In genomic region chr2:8138525-8138922, GRCh38 we compare ENCODE assay signal across 30 cellular contexts.
DNase-seq lines count a peak whose midpoint lies in the region; TF ChIP-seq lines count a peak whose summit lies in the region.
"Had no signal": no experiment of that assay in that cellular context is flagged by ENCODE, and none has a peak within 500 bp of the region (broad histone marks: within the 10 kb centered on the region; RNA-seq: fewer than 3 reads in every experiment).

No MANE protein-coding gene starts in this region.

- H4K20me1 ChIP-seq in GM23248 (ENCODE audit: insufficient read depth) = no peaks in the 10 kb centered on the region

- intact Hi-C loops in dendritic cell treated with granulocyte-macrophage colony-stimulating factor and Interleukin-4, amounts not matched to agents 40 ng/mL and 50 ng/mL, for 4 days (cut with micrococcal nuclease) = no loop called here

- peaks cover 43% of the 10 kb centered on the region for H3K4me1 Mint-ChIP-seq in dendritic cell treated with granulocyte-macrophage colony-stimulating factor and Interleukin-4, amounts not matched to agents 40 ng/mL and 50 ng/mL, for 4 days (ENCODE audit: low read depth)
- H3K4me1 Mint-ChIP-seq: stimulated activated memory B cell treated with anti-CD40 and anti-IgM and Interleukin-4, amounts not matched to agents 10 μg/mL and 1 μg/mL and 100 μg/mL, for 72 hours had no signal

- no peaks in the 10 kb centered on the region for H3K9me3 Mint-ChIP-seq in dendritic cell treated with granulocyte-macrophage colony-stimulating factor and Interleukin-4, amounts not matched to agents 40 ng/mL and 50 ng/mL, for 4 days
- H3K9me3 Mint-ChIP-seq: CD8-positive, alpha-beta memory T cell had no signal

- H3K4me2 ChIP-seq in GM23248 (ENCODE audit: unreplicated experiment) = peak overlapping the region; percentile 31

- H3K9me3 ChIP-seq in GM23248 (ENCODE audit: low read depth) (no peaks in the 10 kb centered on the region), liver (ENCODE audit: control insufficient read depth in 4 of 4, low read length in 3 of 4) (no peaks in the 10 kb centered on the region), skeletal muscle tissue (ENCODE audit: control insufficient read depth in 3 of 3, low read length in 3 of 3) (no peaks in the 10 kb centered on the region)
- H3K9me3 ChIP-seq: colonic mucosa, neutrophil, SJSA1 had no signal

- no peak for TF ChIP-seq RAD21 in liver (IDR thresholded peaks at IDR 0.05)

- H3K27ac ChIP-seq in GM23248 = peak overlapping the region; percentile 86
- H3K27ac ChIP-seq in liver (ENCODE audit: low read depth in 1 of 2, low read length in 2 of 2) = peak overlapping the region; percentile 99 to 100
- H3K27ac ChIP-seq in skeletal muscle tissue (ENCODE audit: low read depth, low read length) = peak overlapping the region; percentile 54
- H3K27ac ChIP-seq: colonic mucosa, epithelial cell of prostate, foreskin keratinocyte, neutrophil, SJSA1, VCaP had no signal

- H3K27ac Mint-ChIP-seq in dendritic cell treated with granulocyte-macrophage colony-stimulating factor and Interleukin-4, amounts not matched to agents 40 ng/mL and 50 ng/mL, for 4 days = peak overlapping the region; percentile 53
- H3K27ac Mint-ChIP-seq: activated naive CD4-positive, alpha-beta T cell treated with anti-CD3 and anti-CD28 coated beads, Interleukin-2, amount 50 U/mL, for 72 hours; activated T-helper 2 cell treated with anti-CD3 and anti-CD28 coated beads, Interferon-gamma antibody, Interleukin-2, Interleukin-4, amounts not matched to agents 10 μg/mL and 5 μg/mL and 100 μg/mL, durations not matched to agents 14 hours and 24 hours and 36 hours; CD8-positive, alpha-beta memory T cell; stimulated activated memory B cell treated with anti-CD40 and anti-IgM and Interleukin-4, amounts not matched to agents 10 μg/mL and 1 μg/mL and 100 μg/mL, for 72 hours had no signal

- H3K9me2 ChIP-seq in GM23248 (ENCODE audit: insufficient read depth) = no peaks in the 10 kb centered on the region

- H3K4me1 ChIP-seq in GM23248 (ENCODE audit: insufficient read depth) (peaks cover 27% of the 10 kb centered on the region), liver (ENCODE audit: control insufficient read depth in 4 of 4, insufficient read depth in 4 of 4, low read length in 3 of 4) (peaks cover 2 to 20% (median 5%) of the 10 kb centered on the region in 4 donors), skeletal muscle tissue (ENCODE audit: control insufficient read depth in 3 of 3, insufficient read depth in 3 of 3, low read length in 3 of 3) (no peaks in the 10 kb centered on the region)
- H3K4me1 ChIP-seq: foreskin keratinocyte, SJSA1 had no signal

- TF ChIP-seq CTCF in liver (IDR thresholded peaks at IDR 0.05; ENCODE audit: low read depth, low read length, missing input control) (no peak), GM13977 (IDR thresholded peaks at IDR 0.05; ENCODE audit: extremely low read depth, insufficient read depth, missing control alignments) (no peak)

- peaks cover 28% of the 10 kb centered on the region for H3F3A ChIP-seq in GM23248 (ENCODE audit: insufficient read depth)

- H3K36me3 Mint-ChIP-seq in dendritic cell treated with granulocyte-macrophage colony-stimulating factor and Interleukin-4, amounts not matched to agents 40 ng/mL and 50 ng/mL, for 4 days (ENCODE audit: low read depth) = no peaks in the 10 kb centered on the region
- H3K36me3 Mint-ChIP-seq: activated naive CD4-positive, alpha-beta T cell treated with anti-CD3 and anti-CD28 coated beads, Interleukin-2, amount 50 U/mL, for 72 hours; stimulated activated memory B cell treated with anti-CD40 and anti-IgM and Interleukin-4, amounts not matched to agents 10 μg/mL and 1 μg/mL and 100 μg/mL, for 72 hours had no signal

- H3K4me3 ChIP-seq in GM23248 = no peak overlapping the region
- no peak overlapping the region for H3K4me3 ChIP-seq in liver (ENCODE audit: low read depth in 1 of 3, low read length in 3 of 3)
- H3K4me3 ChIP-seq in skeletal muscle tissue (ENCODE audit: low read length in 3 of 3) = no peak overlapping the region
- H3K4me3 ChIP-seq: colonic mucosa, SJSA1, skin epidermis had no signal

- WGBS in GM23248 (ENCODE audit: low coverage in 1 of 2, low lambda C conversion rate in 2 of 2, missing lambda C conversion rate in 2 of 2), 2 experiments = 92 to 99% methylated on average over 3 of the region's 3 CpGs
- WGBS in liver = 64% methylated on average over 3 of the region's 3 CpGs

- H3K4me3 Mint-ChIP-seq in dendritic cell treated with granulocyte-macrophage colony-stimulating factor and Interleukin-4, amounts not matched to agents 40 ng/mL and 50 ng/mL, for 4 days = no peak overlapping the region
- H3K4me3 Mint-ChIP-seq: CD8-positive, alpha-beta memory T cell; stimulated activated memory B cell treated with anti-CD40 and anti-IgM and Interleukin-4, amounts not matched to agents 10 μg/mL and 1 μg/mL and 100 μg/mL, for 72 hours had no signal

- H3K27me3 ChIP-seq in GM23248 (replicated peaks; ENCODE audit: insufficient read depth) (no peaks in the 10 kb centered on the region), liver (ENCODE audit: control insufficient read depth in 4 of 4, insufficient read depth in 4 of 4, low read length in 3 of 4) (no peaks in the 10 kb centered on the region), skeletal muscle tissue (ENCODE audit: control insufficient read depth in 3 of 3, insufficient read depth in 3 of 3, low read length in 3 of 3) (peaks cover 0 to under 1% (median 0%) of the 10 kb centered on the region in 3 donors)
- H3K27me3 ChIP-seq: colonic mucosa, neutrophil, SJSA1 had no signal

- H3K27me3 Mint-ChIP-seq in dendritic cell treated with granulocyte-macrophage colony-stimulating factor and Interleukin-4, amounts not matched to agents 40 ng/mL and 50 ng/mL, for 4 days = peaks cover 6% of the 10 kb centered on the region

- H3K36me3 ChIP-seq in GM23248 (ENCODE audit: low read depth) (no peaks in the 10 kb centered on the region), liver (ENCODE audit: control insufficient read depth in 4 of 4, insufficient read depth in 3 of 4, low read depth in 1 of 4, low read length in 3 of 4) (peaks cover 0 to 5% (median 0%) of the 10 kb centered on the region in 4 donors), skeletal muscle tissue (ENCODE audit: control insufficient read depth in 3 of 3, insufficient read depth in 3 of 3, low read length in 3 of 3) (no peaks in the 10 kb centered on the region)
- H3K36me3 ChIP-seq: colonic mucosa, neutrophil, SJSA1 had no signal

- H3K9ac ChIP-seq in GM23248 (peak overlapping the region; percentile 27; the same call in 1 of the 2 replicates), liver (ENCODE audit: low read depth in 1 of 2, low read length in 2 of 2) (peak overlapping the region in 1 of 2 donors; percentile 21), skeletal muscle tissue (ENCODE audit: low read depth in 1 of 3, low read length in 3 of 3) (no peak overlapping the region)

- H2AFZ ChIP-seq in GM23248 = 0 out of 2 replicates have a peak overlapping the region, but pooled peaks have one; percentile 16

- no peaks in the 10 kb centered on the region for H3K79me2 ChIP-seq in GM23248 (ENCODE audit: insufficient read depth)

- in situ Hi-C loops in GM23248 (cut with MboI) = no loop called here
- in situ Hi-C loops in GM13977 (cut with MboI; ENCODE audit: low pct_unique_long_range_greater_than_20kb, low sequenced_read_pairs, unreplicated experiment) = no loop called here

- DNase-seq in GM23248 (no peak), EL (no peak), GM13977 (ENCODE audit: low spot score) (no peak), GOT3 (lab: John Stamatoyannopoulos, UW) (no peak)
- no peak for DNase-seq in activated CD4-positive, CD25-positive, alpha-beta regulatory T cell (lab: John Stamatoyannopoulos, UW)
- DNase-seq: ACHN; activated CD4-positive, alpha-beta T cell treated with anti-CD3 and anti-CD28 coated beads for 4 hours; anterior cingulate cortex; CD8-positive, alpha-beta memory T cell; colonic mucosa; effector memory CD4-positive, alpha-beta T cell; foreskin keratinocyte; hypothalamus; NCI-H1105 treated with DMSO at 0.1 percent for 48 hours; NCI-H187 treated with DMSO at 0.1 percent for 48 hours; NCI-H2171 treated with DMSO at 0.1 percent for 48 hours; NCI-H510A treated with DMSO at 0.1 percent for 48 hours; substantia nigra; T1000 had no signal

TF ChIP-seq in liver, 16 proteins besides CTCF, POLR2A, EP300 and RAD21:
- TF ChIP-seq EGR1 (IDR thresholded peaks at IDR 0.05; ENCODE audit: low read depth in 2 of 2) (no peak), TAF1 (conservative IDR thresholded peaks at IDR 0.05) (peak; percentile 10), HNF4G (IDR thresholded peaks at IDR 0.05) (no peak), NR2F2 (IDR thresholded peaks at IDR 0.05) (no peak)
